ENCODE assay signal across 21 cellular contexts in the genomic region with DNA sequence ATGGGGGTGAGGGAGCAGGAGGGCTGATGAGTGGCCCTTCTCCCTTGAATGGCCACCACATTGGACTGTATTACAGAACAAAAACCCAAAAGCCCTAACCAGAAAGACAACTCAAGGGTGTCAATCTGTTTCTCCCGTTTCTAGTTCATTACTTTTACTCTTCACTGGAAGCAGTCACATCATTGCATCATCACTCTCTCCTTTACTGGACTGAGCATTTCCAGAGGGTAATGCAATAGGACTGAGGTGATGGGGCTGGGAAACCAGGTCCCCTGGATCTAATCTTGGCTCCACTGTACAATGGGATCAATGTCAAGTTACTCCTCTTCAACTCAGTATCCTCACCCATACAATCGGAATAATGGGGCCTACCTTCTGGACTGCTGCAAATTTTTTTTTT. TPM values are rescaled to one million over a fixed set of nuclear protein-coding genes. Genes with fewer than 3 reads are reported as not detected.
DNase-seq lines count a peak whose midpoint lies in the region; ATAC-seq and TF ChIP-seq lines count a peak whose summit lies in the region.
"Had no signal": no experiment of that assay in that cellular context is flagged by ENCODE, and none has a peak within 500 bp of the region (broad histone marks: within the 10 kb centered on the region; RNA-seq: fewer than 3 reads in every experiment).

No MANE protein-coding gene starts in this region.

- no peak for TF ChIP-seq CTCF in activated CD8-positive, alpha-beta T cell treated with anti-CD3 and anti-CD28 coated beads for 36 hours (IDR thresholded peaks at IDR 0.05)
- TF ChIP-seq CTCF in esophagus muscularis mucosa (IDR thresholded peaks at IDR 0.05) (no peak), tibial nerve (IDR thresholded peaks at IDR 0.05) (no peak)

- no peaks in the 10 kb centered on the region for H3K9me3 Mint-ChIP-seq in activated CD8-positive, alpha-beta T cell treated with anti-CD3 and anti-CD28 coated beads, Interleukin-2, amount 10 ng/mL, durations not matched to agents 7 days and 5 days (ENCODE audit: insufficient read depth)
- no peaks in the 10 kb centered on the region for H3K9me3 Mint-ChIP-seq in activated CD8-positive, alpha-beta T cell treated with anti-CD3 and anti-CD28 coated beads for 36 hours
- H3K9me3 Mint-ChIP-seq: activated naive CD8-positive, alpha-beta T cell treated with anti-CD3 and anti-CD28 coated beads, Interleukin-2, amount 50 U/mL, for 24 hours; activated T-helper 17 cell treated with anti-CD3 and anti-CD28 coated beads, Interleukin-2, amount 50 U/mL, for 72 hours; stimulated activated effector memory CD8-positive, alpha-beta T cell treated with anti-CD3 and anti-CD28 coated beads, Interleukin-12 subunit alpha, Interleukin-12 subunit beta, amount 100 ng/mL, for 72 hours had no signal

- POLR2A ChIA-PET in activated CD8-positive, alpha-beta T cell treated with anti-CD3 and anti-CD28 coated beads, Interleukin-2, amount 10 ng/mL, durations not matched to agents 7 days and 5 days (lab: Charles Lee), result no interaction called here
- POLR2A ChIA-PET in activated CD8-positive, alpha-beta T cell treated with anti-CD3 and anti-CD28 coated beads for 36 hours (lab: Charles Lee), result no interaction called here

- H3K27ac ChIP-seq in esophagus muscularis mucosa (replicated peaks in 1 of 4) (peak overlapping the region; percentile 84 to 89 (median 87)), rectal smooth muscle tissue (ENCODE audit: low read depth, low read length) (peak overlapping the region; percentile 83), tibial nerve (peak overlapping the region; percentile 66 to 97 (median 83))
- H3K27ac ChIP-seq: A549; BLaER1 treated with 17β-estradiol and CSF1 and Interleukin-3, amounts not matched to agents 10 nM and 100 nM; RWPE1 had no signal

- intact Hi-C loops in activated CD8-positive, alpha-beta T cell treated with anti-CD3 and anti-CD28 coated beads for 36 hours (cut with micrococcal nuclease), result no loop called here
- intact Hi-C loops in esophagus muscularis mucosa (cut with DNase I), result loop anchor here (5.0 kb wide), 1 partner anchor 131 kb away; no protein-coding TSS in a partner anchor

- TF ChIP-seq EP300 in esophagus muscularis mucosa (IDR thresholded peaks at IDR 0.05) (no peak), tibial nerve (IDR thresholded peaks at IDR 0.05) (no peak)

- peak overlapping the region; percentile 27 for H3K27ac Mint-ChIP-seq in activated CD8-positive, alpha-beta T cell treated with anti-CD3 and anti-CD28 coated beads, Interleukin-2, amount 10 ng/mL, durations not matched to agents 7 days and 5 days
- no peak overlapping the region for H3K27ac Mint-ChIP-seq in activated CD8-positive, alpha-beta T cell treated with anti-CD3 and anti-CD28 coated beads for 36 hours
- H3K27ac Mint-ChIP-seq: activated CD4-positive, alpha-beta T cell treated with anti-CD3 and anti-CD28 coated beads for 36 hours; activated CD8-positive, alpha-beta memory T cell treated with anti-CD3 and anti-CD28 coated beads, Interleukin-2, amount 10 ng/mL, durations not matched to agents 7 days and 5 days; activated naive CD8-positive, alpha-beta T cell treated with anti-CD3 and anti-CD28 coated beads, Interleukin-2, amount 50 U/mL, for 24 hours had no signal

- H3K27me3 ChIP-seq in esophagus muscularis mucosa, result no peaks in the 10 kb centered on the region
- no peaks in the 10 kb centered on the region for H3K27me3 ChIP-seq in rectal smooth muscle tissue (ENCODE audit: control insufficient read depth, insufficient read depth, low read length)
- H3K27me3 ChIP-seq in tibial nerve, result no peaks in the 10 kb centered on the region
- H3K27me3 ChIP-seq: BLaER1 treated with 17β-estradiol and CSF1 and Interleukin-3, amounts not matched to agents 10 nM and 100 nM; MG63 had no signal

- H3K4me1 ChIP-seq in esophagus muscularis mucosa (peaks cover 21 to 78% (median 73%) of the 10 kb centered on the region in 4 donors), rectal smooth muscle tissue (ENCODE audit: control insufficient read depth, insufficient read depth, low read length) (peaks cover 21% of the 10 kb centered on the region), tibial nerve (peaks cover 0 to 92% (median 52%) of the 10 kb centered on the region in 4 donors)
- H3K4me1 ChIP-seq: A549 had no signal

- H3K36me3 Mint-ChIP-seq in activated CD8-positive, alpha-beta T cell treated with anti-CD3 and anti-CD28 coated beads, Interleukin-2, amount 10 ng/mL, durations not matched to agents 7 days and 5 days (ENCODE audit: low read depth), result peaks cover 79% of the 10 kb centered on the region
- H3K36me3 Mint-ChIP-seq in activated CD8-positive, alpha-beta T cell treated with anti-CD3 and anti-CD28 coated beads for 36 hours (ENCODE audit: low read depth), result peaks cover 76% of the 10 kb centered on the region
- H3K36me3 Mint-ChIP-seq: stimulated activated effector memory CD8-positive, alpha-beta T cell treated with anti-CD3 and anti-CD28 coated beads, Interleukin-12 subunit alpha, Interleukin-12 subunit beta, amount 100 ng/mL, for 72 hours had no signal

- no peak for ATAC-seq in activated CD8-positive, alpha-beta T cell treated with anti-CD3 and anti-CD28 coated beads, Interleukin-2, amount 10 ng/mL, durations not matched to agents 7 days and 5 days
- ATAC-seq in activated CD8-positive, alpha-beta T cell treated with anti-CD3 and anti-CD28 coated beads for 36 hours, result no peak
- ATAC-seq: A549; activated CD4-positive, alpha-beta T cell treated with anti-CD3 and anti-CD28 coated beads for 36 hours; activated CD8-positive, alpha-beta memory T cell treated with anti-CD3 and anti-CD28 coated beads, Interleukin-2, amount 10 ng/mL, durations not matched to agents 7 days and 5 days; activated naive CD8-positive, alpha-beta T cell treated with anti-CD3 and anti-CD28 coated beads, Interleukin-2, amount 50 U/mL, for 24 hours; activated T-helper 17 cell treated with anti-CD3 and anti-CD28 coated beads, Interleukin-2, amount 50 U/mL, for 72 hours; esophagus mucosa; stimulated activated effector memory CD8-positive, alpha-beta T cell treated with anti-CD3 and anti-CD28 coated beads, Interleukin-12 subunit alpha, Interleukin-12 subunit beta, amount 100 ng/mL, for 72 hours had no signal

- H3K4me1 Mint-ChIP-seq in activated CD8-positive, alpha-beta T cell treated with anti-CD3 and anti-CD28 coated beads, Interleukin-2, amount 10 ng/mL, durations not matched to agents 7 days and 5 days (ENCODE audit: low read depth), result peaks cover 79% of the 10 kb centered on the region
- H3K4me1 Mint-ChIP-seq in activated CD8-positive, alpha-beta T cell treated with anti-CD3 and anti-CD28 coated beads for 36 hours (ENCODE audit: low read depth), result peaks cover 80% of the 10 kb centered on the region

- CTCF ChIA-PET in activated CD8-positive, alpha-beta T cell treated with anti-CD3 and anti-CD28 coated beads, Interleukin-2, amount 10 ng/mL, durations not matched to agents 7 days and 5 days (lab: Charles Lee), result interaction anchor here (1.4 kb wide), 1 partner anchor 55 kb away, joined by 3 read pairs; no protein-coding TSS in a partner anchor
- CTCF ChIA-PET in activated CD8-positive, alpha-beta T cell treated with anti-CD3 and anti-CD28 coated beads for 36 hours (lab: Charles Lee), result no interaction called here

- TF ChIP-seq POLR2A in esophagus muscularis mucosa (IDR thresholded peaks at IDR 0.05; ENCODE audit: low read depth), result no peak
- no peak for TF ChIP-seq POLR2A in tibial nerve (IDR thresholded peaks at IDR 0.05)

- H3K4me3 ChIP-seq in esophagus muscularis mucosa (peak overlapping the region; percentile 24 to 44 (median 27)), rectal smooth muscle tissue (ENCODE audit: low read length) (no peak overlapping the region), tibial nerve (peak overlapping the region; percentile 2 to 41 (median 24))
- H3K4me3 ChIP-seq: A549; BLaER1 treated with 17β-estradiol and CSF1 and Interleukin-3, amounts not matched to agents 10 nM and 100 nM; MG63 had no signal

- H3K9me3 ChIP-seq in esophagus muscularis mucosa (no peaks in the 10 kb centered on the region), tibial nerve (no peaks in the 10 kb centered on the region)
- H3K9me3 ChIP-seq: A549, MG63 had no signal

- no peak overlapping the region for H3K9ac ChIP-seq in rectal smooth muscle tissue (ENCODE audit: low read length)
- H3K9ac ChIP-seq: BLaER1 treated with 17β-estradiol and CSF1 and Interleukin-3, amounts not matched to agents 10 nM and 100 nM had no signal

- no peak overlapping the region for H3K4me3 Mint-ChIP-seq in activated CD8-positive, alpha-beta T cell treated with anti-CD3 and anti-CD28 coated beads, Interleukin-2, amount 10 ng/mL, durations not matched to agents 7 days and 5 days
- no peak overlapping the region for H3K4me3 Mint-ChIP-seq in activated CD8-positive, alpha-beta T cell treated with anti-CD3 and anti-CD28 coated beads for 36 hours
- H3K4me3 Mint-ChIP-seq: activated CD4-positive, alpha-beta T cell treated with anti-CD3 and anti-CD28 coated beads for 36 hours; activated CD8-positive, alpha-beta memory T cell treated with anti-CD3 and anti-CD28 coated beads, Interleukin-2, amount 10 ng/mL, durations not matched to agents 7 days and 5 days; activated naive CD8-positive, alpha-beta T cell treated with anti-CD3 and anti-CD28 coated beads, Interleukin-2, amount 50 U/mL, for 24 hours; activated T-helper 17 cell treated with anti-CD3 and anti-CD28 coated beads, Interleukin-2, amount 50 U/mL, for 72 hours; stimulated activated effector memory CD8-positive, alpha-beta T cell treated with anti-CD3 and anti-CD28 coated beads, Interleukin-12 subunit alpha, Interleukin-12 subunit beta, amount 100 ng/mL, for 72 hours had no signal

- 83% methylated on average over 2 of the region's 2 CpGs for WGBS in esophagus muscularis mucosa
- 53 to 56% methylated on average over 2 of the region's 2 CpGs for WGBS in tibial nerve, 2 donors

- H3K36me3 ChIP-seq in esophagus muscularis mucosa (no peaks in the 10 kb centered on the region), rectal smooth muscle tissue (ENCODE audit: control insufficient read depth, insufficient read depth, low read length) (no peaks in the 10 kb centered on the region), tibial nerve (no peaks in the 10 kb centered on the region)
- H3K36me3 ChIP-seq: MG63 had no signal

- H3K27me3 Mint-ChIP-seq in activated CD8-positive, alpha-beta T cell treated with anti-CD3 and anti-CD28 coated beads, Interleukin-2, amount 10 ng/mL, durations not matched to agents 7 days and 5 days (ENCODE audit: low read depth), result no peaks in the 10 kb centered on the region
- H3K27me3 Mint-ChIP-seq in activated CD8-positive, alpha-beta T cell treated with anti-CD3 and anti-CD28 coated beads for 36 hours, result no peaks in the 10 kb centered on the region
- H3K27me3 Mint-ChIP-seq: activated CD4-positive, alpha-beta T cell treated with anti-CD3 and anti-CD28 coated beads for 36 hours; activated CD8-positive, alpha-beta memory T cell treated with anti-CD3 and anti-CD28 coated beads, Interleukin-2, amount 10 ng/mL, durations not matched to agents 7 days and 5 days; activated naive CD8-positive, alpha-beta T cell treated with anti-CD3 and anti-CD28 coated beads, Interleukin-2, amount 50 U/mL, for 24 hours; activated T-helper 17 cell treated with anti-CD3 and anti-CD28 coated beads, Interleukin-2, amount 50 U/mL, for 72 hours had no signal

- no peak for DNase-seq in activated CD8-positive, alpha-beta T cell treated with anti-CD3 and anti-CD28 coated beads, Interleukin-2, amount 10 ng/mL, durations not matched to agents 7 days and 5 days
- no peak for DNase-seq in activated CD8-positive, alpha-beta T cell treated with anti-CD3 and anti-CD28 coated beads for 36 hours
- DNase-seq in esophagus muscularis mucosa (ENCODE audit: extremely low spot score), result no peak
- DNase-seq in tibial nerve (ENCODE audit: low spot score in 2 of 2), result no peak
- DNase-seq in NCI-H82 treated with DMSO at 0.1 percent for 48 hours (lab: John Stamatoyannopoulos, UW; ENCODE audit: unreplicated experiment), result no peak
- no peak for DNase-seq in SKM-1 treated with dmso at 0.1 percent for 144 hours (lab: John Stamatoyannopoulos, UW; ENCODE audit: unreplicated experiment)
- DNase-seq in cerebellar nuclear complex (lab: John Stamatoyannopoulos, UW), result no peak
- DNase-seq: activated CD4-positive, alpha-beta T cell treated with anti-CD3 and anti-CD28 coated beads for 36 hours; activated CD8-positive, alpha-beta memory T cell treated with anti-CD3 and anti-CD28 coated beads, Interleukin-2, amount 10 ng/mL, durations not matched to agents 7 days and 5 days; activated naive CD8-positive, alpha-beta T cell treated with anti-CD3 and anti-CD28 coated beads, Interleukin-2, amount 50 U/mL, for 24 hours; effector CD8-positive, alpha-beta T cell; glutamatergic neuron; MG63; retina had no signal

RNA-seq across cellular contexts. Expression of a gene that starts 56.1 kb away (rescaled TPM):
- 100 to 1,000 TPM; 140 TPM for total RNA-seq in activated CD8-positive, alpha-beta T cell treated with anti-CD3 and anti-CD28 coated beads, Interleukin-2, amount 10 ng/mL, durations not matched to agents 7 days and 5 days
- total RNA-seq in activated CD8-positive, alpha-beta T cell treated with anti-CD3 and anti-CD28 coated beads for 36 hours, result 100 to 1,000 TPM; 104 to 107 TPM
- total RNA-seq in esophagus muscularis mucosa (10 to 100 TPM; 25.2 to 39.0 (median 36.1) TPM), tibial nerve (10 to 100 TPM; 54.7 to 79.1 (median 67.0) TPM)
